In genomic region chr11:4881188-4881587, GRCh38 we compare ENCODE assay signal across 1 cellular context.
TF ChIP-seq lines count a peak whose summit lies in the region.

No MANE protein-coding gene starts in this region.

TF ChIP-seq in K562, 482 proteins besides CTCF, POLR2A, EP300 and RAD21:
- TF ChIP-seq ETV6 (IDR thresholded peaks at IDR 0.05; ENCODE audit: borderline replicate concordance in 1 of 2, low read depth in 2 of 2, low read length in 1 of 2): no peak
- no peak for TF ChIP-seq ETV6 (CRISPR knock-in tag; IDR thresholded peaks at IDR 0.05; ENCODE audit: borderline replicate concordance)
- TF ChIP-seq NR2C1 (IDR thresholded peaks at IDR 0.05): no peak
- TF ChIP-seq NR2C1 (tag; IDR thresholded peaks at IDR 0.05): 0 out of 2 replicates have a peak, but pooled peaks have one; percentile 18
